ENCODE assay signal across 11 cellular contexts in the genomic region with DNA sequence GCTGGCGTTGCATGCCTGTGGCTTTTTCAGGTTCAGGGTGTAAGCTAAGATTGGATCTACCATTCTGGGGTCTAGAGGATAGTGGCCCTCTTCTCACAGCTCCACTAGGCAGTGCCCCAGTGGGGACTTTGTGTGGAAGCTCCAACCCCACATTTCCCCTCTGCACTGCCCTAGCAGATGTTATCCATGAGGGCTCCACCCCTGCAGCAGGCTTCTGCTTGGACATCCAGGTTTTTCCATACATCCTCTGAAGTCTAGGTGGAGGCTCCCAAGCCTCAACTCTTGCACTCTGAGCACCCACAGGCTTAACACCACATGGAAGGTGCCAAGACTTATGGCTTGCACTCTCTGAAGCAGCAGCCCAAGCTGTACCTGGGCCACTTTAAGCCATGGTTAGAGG.
"Had no signal": no experiment of that assay in that cellular context is flagged by ENCODE, and none has a peak within 500 bp of the region (broad histone marks: within the 10 kb centered on the region; RNA-seq: fewer than 3 reads in every experiment).

No MANE protein-coding gene starts in this region.

- H3K36me3 ChIP-seq: HAP-1 had no signal

- FAIRE-seq: H1, H54 had no signal

- H3K27ac ChIP-seq: GM23248 had no signal

- DNase-seq: GM23248, GOT3, H7, H9, HCEC 1CT, HFFc6 had no signal

- H3K4me1 ChIP-seq: HAP-1 had no signal

- H3K4me3 ChIP-seq: GM23248, GM23338, HAP-1 had no signal

- H3K4me2 ChIP-seq: GM23338 had no signal

- H2AFZ ChIP-seq: GM23248, GM23338 had no signal

- ATAC-seq: GM23338, HCT116 had no signal

- H3K9ac ChIP-seq: GM23248 had no signal
